9 cellular contexts compared by ENCODE assay signal in genomic region chr9:72280913-72281500, GRCh38.
A peak's percentile ranks its signal among the peaks of the same experiment; 100 is the strongest.
DNase-seq lines count a peak whose midpoint lies in the region; ATAC-seq and TF ChIP-seq lines count a peak whose summit lies in the region.
"Had no signal": no experiment of that assay in that cellular context is flagged by ENCODE, and none has a peak within 500 bp of the region (broad histone marks: within the 10 kb centered on the region; RNA-seq: fewer than 3 reads in every experiment).

No MANE protein-coding gene starts in this region.

- H3K4me3 ChIP-seq in Peyer's patch (no peak overlapping the region), stomach (no peak overlapping the region)

- TF ChIP-seq CTCF in Peyer's patch (IDR thresholded peaks at IDR 0.05) (peak; percentile 59 to 91 (median 87)), neural crest cell (conservative IDR thresholded peaks at IDR 0.05) (peak; percentile 96), stomach (IDR thresholded peaks at IDR 0.05) (peak in 5 of 7 experiments; percentile 80 to 91 (median 84))

- DNase-seq in DMS153 treated with DMSO at 0.1 percent for 48 hours (lab: John Stamatoyannopoulos, UW; ENCODE audit: unreplicated experiment): peak; percentile 49
- DNase-seq in HT-29 (ENCODE audit: low spot score): peak; percentile 62
- DNase-seq in Peyer's patch: peak; percentile 48 to 88 (median 78)
- DNase-seq in activated T-cell treated with anti-CD3 and anti-CD28 coated beads, Interleukin-2, amount 50 U/mL, for 4 hours: peak; percentile 58
- DNase-seq in fibroblast of peridontal ligament (ENCODE audit: extremely low read depth): peak; percentile 73
- DNase-seq in neural crest cell (ENCODE audit: low read depth, low spot score): peak; percentile 64
- peak; percentile 82 for DNase-seq in stomach

- H3K27me3 ChIP-seq in Peyer's patch (no peaks in the 10 kb centered on the region), stomach (no peaks in the 10 kb centered on the region)

- H3K4me3 Mint-ChIP-seq in activated T-cell treated with anti-CD3 and anti-CD28 coated beads, Interleukin-2, amount 50 U/mL, for 4 hours: no peak overlapping the region
- no peak overlapping the region for H3K4me3 Mint-ChIP-seq in neural crest cell
- H3K4me3 Mint-ChIP-seq: dendritic cell treated with granulocyte-macrophage colony-stimulating factor and Interleukin-4, amounts not matched to agents 40 ng/mL and 50 ng/mL, for 4 days had no signal

- ATAC-seq in GM21367 (IDR thresholded peaks at IDR 0.05; ENCODE audit: unreplicated experiment): peak; percentile 80
- ATAC-seq in activated T-cell treated with anti-CD3 and anti-CD28 coated beads, Interleukin-2, amount 50 U/mL, for 4 hours: peak; percentile 88 to 89

- H3K27ac ChIP-seq in Peyer's patch (no peak overlapping the region), stomach (no peak overlapping the region)

- H3K36me3 Mint-ChIP-seq in activated T-cell treated with anti-CD3 and anti-CD28 coated beads, Interleukin-2, amount 50 U/mL, for 4 hours (ENCODE audit: insufficient read depth): no peaks in the 10 kb centered on the region
- no peaks in the 10 kb centered on the region for H3K36me3 Mint-ChIP-seq in neural crest cell (ENCODE audit: low read depth)

- WGBS in stomach, 5 donors: 27 to 36% (median 33%) methylated on average over 11 of the region's 11 CpGs

- H3K27me3 Mint-ChIP-seq in activated T-cell treated with anti-CD3 and anti-CD28 coated beads, Interleukin-2, amount 50 U/mL, for 4 hours (ENCODE audit: low read depth): no peaks in the 10 kb centered on the region
- H3K27me3 Mint-ChIP-seq in neural crest cell (ENCODE audit: low read depth): no peaks in the 10 kb centered on the region
- H3K27me3 Mint-ChIP-seq: dendritic cell treated with granulocyte-macrophage colony-stimulating factor and Interleukin-4, amounts not matched to agents 40 ng/mL and 50 ng/mL, for 4 days had no signal

- TF ChIP-seq POLR2A in Peyer's patch (IDR thresholded peaks at IDR 0.05) (no peak), stomach (IDR thresholded peaks at IDR 0.05) (no peak)

- intact Hi-C loops in stomach (cut with DNase I; ENCODE audit: low total_unique reads): loop anchor here (5.0 kb wide), 2 partner anchors 311 to 541 kb away; no protein-coding TSS in a partner anchor

- H3K9me3 Mint-ChIP-seq in activated T-cell treated with anti-CD3 and anti-CD28 coated beads, Interleukin-2, amount 50 U/mL, for 4 hours: no peaks in the 10 kb centered on the region
- H3K9me3 Mint-ChIP-seq in neural crest cell: peaks cover 3% of the 10 kb centered on the region
- H3K9me3 Mint-ChIP-seq: dendritic cell treated with granulocyte-macrophage colony-stimulating factor and Interleukin-4, amounts not matched to agents 40 ng/mL and 50 ng/mL, for 4 days had no signal

- H3K36me3 ChIP-seq in Peyer's patch (no peaks in the 10 kb centered on the region), stomach (no peaks in the 10 kb centered on the region)

- H3K4me1 ChIP-seq in Peyer's patch (no peaks in the 10 kb centered on the region), stomach (no peaks in the 10 kb centered on the region)

- H3K9me3 ChIP-seq in Peyer's patch: no peaks in the 10 kb centered on the region
- no peaks in the 10 kb centered on the region for H3K9me3 ChIP-seq in stomach

- no peaks in the 10 kb centered on the region for H3K4me1 Mint-ChIP-seq in activated T-cell treated with anti-CD3 and anti-CD28 coated beads, Interleukin-2, amount 50 U/mL, for 4 hours (ENCODE audit: low read depth)
- H3K4me1 Mint-ChIP-seq in neural crest cell: peaks cover 5% of the 10 kb centered on the region

- no peak overlapping the region for H3K27ac Mint-ChIP-seq in neural crest cell (ENCODE audit: unreplicated experiment)
- H3K27ac Mint-ChIP-seq: dendritic cell treated with granulocyte-macrophage colony-stimulating factor and Interleukin-4, amounts not matched to agents 40 ng/mL and 50 ng/mL, for 4 days had no signal

- no peak for TF ChIP-seq EP300 in stomach (IDR thresholded peaks at IDR 0.05)
